In the genomic region with DNA sequence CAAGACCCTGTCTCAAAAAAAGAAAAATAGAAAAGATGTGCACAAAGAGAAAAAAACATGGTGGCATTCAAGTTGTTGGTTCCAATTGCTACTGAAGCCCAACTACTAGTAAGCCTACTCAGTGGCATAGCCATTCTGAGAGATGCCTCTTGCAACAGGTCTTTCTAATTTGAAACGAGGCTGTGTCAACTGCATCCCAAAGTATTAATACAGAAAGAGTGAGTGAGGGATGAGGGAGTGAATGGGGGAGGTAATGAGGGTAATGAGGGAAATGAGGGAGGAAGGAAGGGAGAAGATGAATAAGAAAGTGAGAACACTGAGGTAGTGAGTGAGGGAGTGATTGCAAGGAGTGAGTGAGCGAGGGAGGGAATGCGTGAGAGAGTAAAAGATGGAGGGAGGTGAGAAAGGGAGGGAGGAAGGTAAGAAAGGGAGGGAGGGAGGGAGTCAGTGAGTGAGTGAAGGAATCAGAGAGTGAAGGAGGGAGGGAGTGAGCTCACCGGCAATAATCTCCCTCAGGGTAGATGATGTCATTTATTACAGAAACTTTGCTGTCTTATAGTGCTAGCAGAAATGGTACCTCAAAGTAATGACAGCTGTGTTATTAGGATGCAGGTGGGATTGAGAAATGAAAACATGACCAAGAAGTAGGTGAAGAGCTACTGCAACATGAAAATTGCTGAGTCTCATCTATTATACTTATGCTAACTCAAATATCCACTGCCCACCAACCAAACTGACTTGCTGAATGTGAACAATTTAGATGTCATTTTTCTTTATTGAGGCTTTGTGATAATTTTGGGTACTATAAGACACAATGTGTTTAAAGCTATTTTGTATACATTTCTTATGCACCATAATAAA, we compare ENCODE assay signal across 18 cellular contexts.
DNase-seq lines count a peak whose midpoint lies in the region; ATAC-seq and TF ChIP-seq lines count a peak whose summit lies in the region.
"Had no signal": no experiment of that assay in that cellular context is flagged by ENCODE, and none has a peak within 500 bp of the region (broad histone marks: within the 10 kb centered on the region; RNA-seq: fewer than 3 reads in every experiment).

No MANE protein-coding gene starts in this region.

- H2BK15ac ChIP-seq in mesenchymal stem cell (ENCODE audit: low read depth, poor library complexity, severe bottlenecking) = no peak overlapping the region

- H4K8ac ChIP-seq in mesenchymal stem cell (ENCODE audit: low read length) = no peak overlapping the region

- no peaks in the 10 kb centered on the region for H3K9me2 ChIP-seq in PC-3 (replicated peaks; ENCODE audit: low read length)

- H3K27ac Mint-ChIP-seq in memory B cell = peak overlapping the region; percentile 4
- no peak overlapping the region for H3K27ac Mint-ChIP-seq in activated T-helper 2 cell treated with anti-CD3 and anti-CD28 coated beads, Interferon-gamma antibody, Interleukin-2, Interleukin-4, amounts not matched to agents 10 μg/mL and 5 μg/mL and 100 μg/mL, durations not matched to agents 14 hours and 24 hours and 36 hours
- H3K27ac Mint-ChIP-seq: HFFc6 had no signal

- H3K79me1 ChIP-seq in mesenchymal stem cell (replicated peaks; ENCODE audit: low read length, poor library complexity, severe bottlenecking) = peaks cover 30% of the 10 kb centered on the region

- POLR2A ChIA-PET in HEK293 (lab: Yijun Ruan, JAX) (no interaction called here), PC-3 (lab: Charles Lee; ENCODE audit: unreplicated experiment) (no interaction called here)

- H3K9ac ChIP-seq in PC-3 (ENCODE audit: low read length) (no peak overlapping the region), mesenchymal stem cell (ENCODE audit: low read length) (no peak overlapping the region)

- H3K9me3 Mint-ChIP-seq in memory B cell = no peaks in the 10 kb centered on the region
- no peaks in the 10 kb centered on the region for H3K9me3 Mint-ChIP-seq in activated T-helper 2 cell treated with anti-CD3 and anti-CD28 coated beads, Interferon-gamma antibody, Interleukin-2, Interleukin-4, amounts not matched to agents 10 μg/mL and 5 μg/mL and 100 μg/mL, durations not matched to agents 14 hours and 24 hours and 36 hours
- H3K9me3 Mint-ChIP-seq: CD8-positive, alpha-beta memory T cell; HFFc6 had no signal

- CTCF ChIA-PET in HEK293 (lab: Yijun Ruan, JAX) (interaction anchor here (1.0 kb wide), 1 partner anchor 23 kb away, joined by 3 read pairs; no protein-coding TSS in a partner anchor), PC-3 (lab: Charles Lee) (no interaction called here)

- no peak overlapping the region for H2BK12ac ChIP-seq in mesenchymal stem cell (ENCODE audit: low read length in 2 of 2)

- H3K4me3 Mint-ChIP-seq in memory B cell = no peak overlapping the region
- H3K4me3 Mint-ChIP-seq in activated T-helper 2 cell treated with anti-CD3 and anti-CD28 coated beads, Interferon-gamma antibody, Interleukin-2, Interleukin-4, amounts not matched to agents 10 μg/mL and 5 μg/mL and 100 μg/mL, durations not matched to agents 14 hours and 24 hours and 36 hours (ENCODE audit: low read depth) = no peak overlapping the region
- H3K4me3 Mint-ChIP-seq: CD8-positive, alpha-beta memory T cell; HFFc6 had no signal

- peaks cover 15% of the 10 kb centered on the region for H3K4me1 Mint-ChIP-seq in memory B cell
- peaks cover 24% of the 10 kb centered on the region for H3K4me1 Mint-ChIP-seq in activated T-helper 2 cell treated with anti-CD3 and anti-CD28 coated beads, Interferon-gamma antibody, Interleukin-2, Interleukin-4, amounts not matched to agents 10 μg/mL and 5 μg/mL and 100 μg/mL, durations not matched to agents 14 hours and 24 hours and 36 hours (ENCODE audit: low read depth)

- H3K9me3 ChIP-seq in HEK293 (ENCODE audit: control insufficient read depth, insufficient read depth, low read depth, low read length) (no peaks in the 10 kb centered on the region), PC-3 (ENCODE audit: low read length) (no peaks in the 10 kb centered on the region), mesenchymal stem cell (ENCODE audit: control insufficient read depth, low read length) (no peaks in the 10 kb centered on the region)

- intact Hi-C loops in PC-3 (cut with micrococcal nuclease) = no loop called here
- intact Hi-C loops in activated T-helper 2 cell treated with anti-CD3 and anti-CD28 coated beads, Interferon-gamma antibody, Interleukin-2, Interleukin-4, amounts not matched to agents 10 μg/mL and 5 μg/mL and 100 μg/mL, durations not matched to agents 14 hours and 24 hours and 36 hours (cut with micrococcal nuclease) = no loop called here

- no peaks in the 10 kb centered on the region for H3K27me3 Mint-ChIP-seq in memory B cell
- H3K27me3 Mint-ChIP-seq in activated T-helper 2 cell treated with anti-CD3 and anti-CD28 coated beads, Interferon-gamma antibody, Interleukin-2, Interleukin-4, amounts not matched to agents 10 μg/mL and 5 μg/mL and 100 μg/mL, durations not matched to agents 14 hours and 24 hours and 36 hours (ENCODE audit: low read depth) = no peaks in the 10 kb centered on the region
- H3K27me3 Mint-ChIP-seq: CD8-positive, alpha-beta memory T cell had no signal

- peaks cover 4 to 42% of the 10 kb centered on the region in 2 experiments; a peak in 2 of 3 replicates for H3K36me3 ChIP-seq in HEK293 (ENCODE audit: control insufficient read depth in 2 of 2, insufficient read depth in 1 of 2, low read length in 2 of 2)
- H3K36me3 ChIP-seq in PC-3 (ENCODE audit: low read depth, low read length) = peaks cover 22% of the 10 kb centered on the region
- peaks cover 18 to 74% of the 10 kb centered on the region in 2 experiments for H3K36me3 ChIP-seq in mesenchymal stem cell (ENCODE audit: control insufficient read depth in 1 of 2, insufficient read depth in 2 of 2, low read depth in 1 of 2, low read length in 2 of 2)

- H3K4ac ChIP-seq in mesenchymal stem cell (ENCODE audit: low read depth in 1 of 2, low read length in 2 of 2) = no peak overlapping the region

- H3K18ac ChIP-seq in mesenchymal stem cell (ENCODE audit: low read depth in 1 of 2, low read length in 2 of 2) = no peak overlapping the region

- ATAC-seq in PC-3 (no peak), memory B cell (ENCODE audit: low read depth) (no peak), GM21576 (IDR thresholded peaks at IDR 0.05; ENCODE audit: unreplicated experiment) (no peak)

- H3F3A ChIP-seq in PC-3 (ENCODE audit: low read length, unreplicated experiment) = peaks cover 5% of the 10 kb centered on the region

- H3K4me3 ChIP-seq in HEK293 (ENCODE audit: low read depth, low read length) (no peak overlapping the region), PC-3 (ENCODE audit: low read length) (no peak overlapping the region), mesenchymal stem cell (ENCODE audit: insufficient read depth in 1 of 2, low read depth in 1 of 2, low read length in 2 of 2) (no peak overlapping the region)
- H3K4me3 ChIP-seq: SK-N-MC had no signal

- no peak overlapping the region for H2AK5ac ChIP-seq in mesenchymal stem cell (ENCODE audit: low read length, severe bottlenecking)

- WGBS in mesenchymal stem cell = 96% methylated on average over 4 of the region's 4 CpGs

- H3K23ac ChIP-seq in mesenchymal stem cell (ENCODE audit: low read length in 2 of 2) = no peak overlapping the region

- no peak overlapping the region for H3K14ac ChIP-seq in mesenchymal stem cell (ENCODE audit: low read length in 2 of 2)

- H3K79me2 ChIP-seq in PC-3 (ENCODE audit: low read length) = peaks cover 9% of the 10 kb centered on the region; the same call in 1 of the 2 replicates

- H3K4me2 ChIP-seq in PC-3 (ENCODE audit: low read length) = no peak overlapping the region
- H3K4me2 ChIP-seq in mesenchymal stem cell (ENCODE audit: low read length, poor library complexity, severe bottlenecking) = no peak overlapping the region

- H2AFZ ChIP-seq in PC-3 (ENCODE audit: low read length) (no peak overlapping the region), mesenchymal stem cell (ENCODE audit: low read depth, low read length) (no peak overlapping the region)

- H4K91ac ChIP-seq in mesenchymal stem cell (ENCODE audit: low read length) = no peak overlapping the region

- H3K36me3 Mint-ChIP-seq in memory B cell = peaks cover 39% of the 10 kb centered on the region
- peaks cover 63% of the 10 kb centered on the region for H3K36me3 Mint-ChIP-seq in activated T-helper 2 cell treated with anti-CD3 and anti-CD28 coated beads, Interferon-gamma antibody, Interleukin-2, Interleukin-4, amounts not matched to agents 10 μg/mL and 5 μg/mL and 100 μg/mL, durations not matched to agents 14 hours and 24 hours and 36 hours (ENCODE audit: low read depth)

- no TSS peak for BruUV-seq in PC-3 (replicated peaks; lab: Mats Ljungman, UMichigan)

- H2BK120ac ChIP-seq in mesenchymal stem cell (ENCODE audit: low read depth, low read length) = no peak overlapping the region

- H2BK5ac ChIP-seq in mesenchymal stem cell (ENCODE audit: low read depth, low read length, poor library complexity, severe bottlenecking) = no peak overlapping the region

- TF ChIP-seq CTCF in HEK293 (tag by site-specific recombination; IDR thresholded peaks at IDR 0.05) (no peak), PC-3 (conservative IDR thresholded peaks at IDR 0.05; ENCODE audit: low read depth, low read length) (no peak)

- H3K27me3 ChIP-seq in PC-3 (ENCODE audit: low read length) (no peaks in the 10 kb centered on the region), mesenchymal stem cell (ENCODE audit: control insufficient read depth in 1 of 2, insufficient read depth in 1 of 2, low read length in 2 of 2) (no peaks in the 10 kb centered on the region)

- H3K27ac ChIP-seq in HEK293 (ENCODE audit: extremely low read depth, low read depth, low read length) = no peak overlapping the region
- H3K27ac ChIP-seq in PC-3 (ENCODE audit: low read length) = no peak overlapping the region
- no peak overlapping the region for H3K27ac ChIP-seq in mesenchymal stem cell (ENCODE audit: low read length, poor library complexity, severe bottlenecking)
- H3K27ac ChIP-seq: SK-N-MC had no signal

- H3K4me1 ChIP-seq in HEK293 (ENCODE audit: control insufficient read depth, insufficient read depth, low read length) (no peaks in the 10 kb centered on the region), PC-3 (ENCODE audit: insufficient read depth, low read length) (peaks cover 45% of the 10 kb centered on the region), mesenchymal stem cell (ENCODE audit: control insufficient read depth, insufficient read depth, low read depth, low read length) (peaks cover 4% of the 10 kb centered on the region)

- DNase-seq in EL (peak; percentile 49), PC-3 (peak; percentile 39), memory B cell (ENCODE audit: low spot score in 2 of 2) (no peak), mesenchymal stem cell (no peak)
- no peak for DNase-seq in activated T-helper 2 cell treated with anti-CD3 and anti-CD28 coated beads, Interferon-gamma antibody, Interleukin-2, Interleukin-4, amounts not matched to agents 10 μg/mL and 5 μg/mL and 100 μg/mL, durations not matched to agents 14 hours and 24 hours and 36 hours (ENCODE audit: low spot score)
- DNase-seq: ACHN; C1 segment of cervical spinal cord; CD8-positive, alpha-beta memory T cell; HFFc6; NCI-H1436; NCI-H2029 treated with DMSO at 0.1 percent for 48 hours; NCI-H2171; NCI-H446; NCI-H526 treated with DMSO at 0.1 percent for 48 hours; Right ventricle myocardium superior had no signal

- peaks cover 12% of the 10 kb centered on the region; the same call in 1 of the 2 replicates for H4K20me1 ChIP-seq in PC-3 (ENCODE audit: low read length)

Comparison
In these comparisons a context has a peak if more than half of its experiments do, and no peak if none do; other contexts are left out.
1. DNase-seq: peak in EL (single experiment) and PC-3 (single experiment); none in memory B cell (0 of 2), mesenchymal stem cell (single experiment) and activated T-helper 2 cell treated with anti-CD3 and anti-CD28 coated beads, Interferon-gamma antibody, Interleukin-2, Interleukin-4, amounts not matched to agents 10 μg/mL and 5 μg/mL and 100 μg/mL, durations not matched to agents 14 hours and 24 hours and 36 hours (single experiment).